In the genomic region with DNA sequence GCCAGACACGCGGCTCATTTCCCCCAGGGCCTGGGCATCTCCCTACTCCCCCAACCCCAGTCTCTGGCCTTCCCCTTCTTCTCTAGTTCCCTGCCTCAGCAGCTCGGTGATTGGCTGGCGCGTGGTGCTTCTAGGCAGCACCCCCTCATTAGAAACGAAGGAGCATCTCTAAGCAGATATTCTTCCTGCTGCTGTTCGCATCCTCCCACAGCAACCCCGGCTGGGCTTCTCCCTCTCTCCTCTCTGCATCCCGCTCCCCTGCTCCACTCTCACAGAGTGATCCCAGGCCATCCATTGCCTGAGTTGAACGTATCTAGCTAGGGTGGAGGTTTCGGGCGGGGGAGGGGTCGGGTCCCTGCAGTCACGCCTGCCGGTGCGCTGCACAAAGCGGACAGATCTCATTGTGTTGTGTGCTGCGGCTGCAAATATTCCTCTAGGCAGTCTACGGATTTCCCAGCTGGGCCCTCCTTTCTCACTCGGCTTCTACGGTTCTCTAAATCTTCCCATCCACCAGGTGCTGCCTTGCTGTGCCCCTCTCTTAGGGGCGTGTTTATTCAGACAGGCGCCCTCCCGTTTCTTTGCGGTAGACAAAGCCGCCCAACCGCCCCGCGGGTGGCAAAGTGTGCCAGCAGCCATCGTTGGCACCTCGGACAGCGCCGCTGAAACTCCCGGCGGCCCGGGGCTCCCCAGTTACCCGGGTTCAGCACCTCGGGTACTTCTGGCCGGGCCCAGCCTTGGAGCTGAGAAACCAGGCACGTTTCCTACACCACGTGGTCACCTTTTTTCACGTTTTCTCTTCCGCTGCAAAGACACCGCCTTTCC, we compare ENCODE assay signal across 8 cellular contexts. TPM values are rescaled to one million over a fixed set of nuclear protein-coding genes. Genes with fewer than 3 reads are reported as not detected.
DNase-seq lines count a peak whose midpoint lies in the region; ATAC-seq and TF ChIP-seq lines count a peak whose summit lies in the region.

No MANE protein-coding gene starts in this region.

- no peak for TF ChIP-seq POLR2A in body of pancreas (IDR thresholded peaks at IDR 0.05)

- 4 to 11% methylated on average over 21 to 44 of the region's 44 CpGs for WGBS in body of pancreas, 2 donors

- H3K9me3 ChIP-seq in HUES48 (ENCODE audit: control insufficient read depth, insufficient read depth, low read length) (no peaks in the 10 kb centered on the region), body of pancreas (no peaks in the 10 kb centered on the region)

- intact Hi-C loops in body of pancreas (cut with DNase I), result no loop called here

- ATAC-seq in GM19395 (IDR thresholded peaks at IDR 0.05; ENCODE audit: unreplicated experiment) (peak; percentile 56), body of pancreas (peak; percentile 35)

- H3K4me1 ChIP-seq in HUES48 (ENCODE audit: control insufficient read depth, insufficient read depth, low read length) (peaks cover 18% of the 10 kb centered on the region; the same call in 1 of the 2 replicates), body of pancreas (peaks cover 27% of the 10 kb centered on the region)

- H3K9ac ChIP-seq in HUES48 (ENCODE audit: low read depth, low read length), result no peak overlapping the region

- H3K36me3 ChIP-seq in HUES48 (ENCODE audit: control insufficient read depth, insufficient read depth, low read length), result no peaks in the 10 kb centered on the region
- no peaks in the 10 kb centered on the region for H3K36me3 ChIP-seq in body of pancreas (replicated peaks in 1 of 2; ENCODE audit: insufficient read depth in 1 of 2, low read depth in 2 of 2)

- TF ChIP-seq CTCF in body of pancreas (IDR thresholded peaks at IDR 0.05), result no peak

- H3K4me3 ChIP-seq in HUES48 (ENCODE audit: low read depth, low read length) (peak overlapping the region; percentile 59), body of pancreas (no peak overlapping the region)

- H3K27ac ChIP-seq in HUES48 (ENCODE audit: low read depth, low read length), result no peak overlapping the region
- H3K27ac ChIP-seq in body of pancreas, result no peak overlapping the region

- H3K27me3 ChIP-seq in HUES48 (ENCODE audit: control insufficient read depth, insufficient read depth, low read length) (peaks cover 79% of the 10 kb centered on the region), body of pancreas (peaks cover 0 to 16% of the 10 kb centered on the region in 2 donors)

- DNase-seq in DMS53 treated with DMSO at 0.1 percent for 48 hours (lab: John Stamatoyannopoulos, UW; ENCODE audit: unreplicated experiment) (peak; percentile 56), body of pancreas (peak; percentile 7 to 42 (median 19)), nucleus accumbens (lab: John Stamatoyannopoulos, UW) (peak in 39 of 56 donors; percentile 12 to 87 (median 55)), OCI-M2 (lab: John Stamatoyannopoulos, UW; ENCODE audit: unreplicated experiment) (no peak), A172 (ENCODE audit: low spot score) (no peak)
- DNase-seq in NK-92 treated with Interleukin-12 subunit alpha and Interleukin-12 subunit beta, amount 100 ng/mL, for 24 hours (lab: John Stamatoyannopoulos, UW), result no peak

RNA-seq across cellular contexts. Expression of a gene that starts 2.2 kb away (rescaled TPM):
- total RNA-seq in body of pancreas, result 1 to 10 TPM in 1 of 2 donors, not detected in 1; 1.0 TPM
- not detected in 2 replicates for total RNA-seq in A172 (2014; rRNA removed; shearing (Covaris generic))

Comparison
In these comparisons a context has a peak if more than half of its experiments do, and no peak if none do; other contexts are left out.
1. DNase-seq: peak in DMS53 treated with DMSO at 0.1 percent for 48 hours (single experiment), body of pancreas (4 of 4) and nucleus accumbens (39 of 56); none in OCI-M2 (single experiment), A172 (single experiment) and NK-92 treated with Interleukin-12 subunit alpha and Interleukin-12 subunit beta, amount 100 ng/mL, for 24 hours (single experiment).